23 cellular contexts compared by ENCODE assay signal in the genomic region with DNA sequence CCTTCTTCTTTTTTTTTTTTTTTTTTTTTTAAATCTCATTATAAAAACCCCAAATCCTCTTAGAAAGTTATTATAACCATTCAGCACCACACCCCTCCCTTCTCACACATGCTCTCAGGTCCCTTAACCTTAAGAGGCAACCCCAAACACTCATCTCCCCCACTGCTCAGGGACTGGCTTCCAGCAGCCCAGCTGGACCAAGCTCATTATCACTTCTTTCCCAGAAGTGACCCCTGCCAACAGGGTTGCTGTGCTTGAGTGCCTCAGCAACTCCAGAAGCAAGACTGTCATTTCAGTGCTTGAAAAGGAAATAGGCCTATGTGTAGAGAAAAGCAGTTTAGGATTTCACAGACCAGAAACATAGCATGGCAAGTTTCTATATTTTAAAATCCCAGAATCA.
"Had no signal": no experiment of that assay in that cellular context is flagged by ENCODE, and none has a peak within 500 bp of the region (broad histone marks: within the 10 kb centered on the region; RNA-seq: fewer than 3 reads in every experiment).

No MANE protein-coding gene starts in this region.

- H3K27me3 Mint-ChIP-seq: activated CD4-positive, alpha-beta memory T cell treated with anti-CD3 and anti-CD28 coated beads, Interleukin-2, amount 10 ng/mL, durations not matched to agents 7 days and 5 days; activated CD8-positive, alpha-beta memory T cell treated with anti-CD3 and anti-CD28 coated beads, Interleukin-2, amount 10 ng/mL, durations not matched to agents 7 days and 5 days; activated naive CD8-positive, alpha-beta T cell treated with anti-CD3 and anti-CD28 coated beads for 36 hours; effector memory CD8-positive, alpha-beta T cell; naive B cell; stimulated activated memory B cell treated with anti-CD40 and anti-IgM and Interleukin-4, amounts not matched to agents 10 μg/mL and 1 μg/mL and 100 μg/mL, for 72 hours had no signal

- H3K4me1 ChIP-seq: sigmoid colon, testis had no signal

- DNase-seq: activated CD4-positive, alpha-beta memory T cell treated with anti-CD3 and anti-CD28 coated beads, Interleukin-2, amount 10 ng/mL, durations not matched to agents 7 days and 5 days; activated CD4-positive, alpha-beta T cell treated with anti-CD3 and anti-CD28 coated beads for 48 hours; activated CD4-positive, CD25-positive, alpha-beta regulatory T cell; activated CD8-positive, alpha-beta memory T cell treated with anti-CD3 and anti-CD28 coated beads, Interleukin-2, amount 10 ng/mL, durations not matched to agents 7 days and 5 days; activated naive CD4-positive, alpha-beta T cell; activated naive CD8-positive, alpha-beta T cell treated with anti-CD3 and anti-CD28 coated beads for 36 hours; amniotic stem cell; dermis blood vessel endothelial cell; effector memory CD8-positive, alpha-beta T cell; foreskin fibroblast; left colon; mucosa of descending colon; naive B cell; pancreas; sigmoid colon; spleen; stimulated activated CD4-positive, alpha-beta T cell treated with anti-CD3 and anti-CD28 coated beads, Interleukin-4, amount 100 ng/mL, for 4 hours; testis had no signal

- H3K27ac ChIP-seq: cardiac muscle cell, neutrophil, pancreas, sigmoid colon, spleen, testis had no signal

- H3K4me3 ChIP-seq: cardiac muscle cell, mucosa of descending colon, pancreas, sigmoid colon, spleen, testis had no signal

- H3K27ac Mint-ChIP-seq: activated CD4-positive, alpha-beta memory T cell treated with anti-CD3 and anti-CD28 coated beads, Interleukin-2, amount 10 ng/mL, durations not matched to agents 7 days and 5 days; activated CD8-positive, alpha-beta memory T cell treated with anti-CD3 and anti-CD28 coated beads, Interleukin-2, amount 10 ng/mL, durations not matched to agents 7 days and 5 days; activated naive CD8-positive, alpha-beta T cell treated with anti-CD3 and anti-CD28 coated beads for 36 hours; effector memory CD8-positive, alpha-beta T cell; naive B cell; stimulated activated memory B cell treated with anti-CD40 and anti-IgM and Interleukin-4, amounts not matched to agents 10 μg/mL and 1 μg/mL and 100 μg/mL, for 72 hours; type B pancreatic cell had no signal

- ATAC-seq: activated CD8-positive, alpha-beta memory T cell treated with anti-CD3 and anti-CD28 coated beads, Interleukin-2, amount 10 ng/mL, durations not matched to agents 7 days and 5 days; effector memory CD8-positive, alpha-beta T cell; left colon; mucosa of descending colon; pancreas; stimulated activated memory B cell treated with anti-CD40 and anti-IgM and Interleukin-4, amounts not matched to agents 10 μg/mL and 1 μg/mL and 100 μg/mL, for 72 hours had no signal

- H3K27me3 ChIP-seq: cardiac muscle cell, neutrophil, pancreas, sigmoid colon, spleen, testis had no signal

- FAIRE-seq: islet of Langerhans, pancreas had no signal

- H3K36me3 Mint-ChIP-seq: activated CD8-positive, alpha-beta memory T cell treated with anti-CD3 and anti-CD28 coated beads, Interleukin-2, amount 10 ng/mL, durations not matched to agents 7 days and 5 days; activated naive CD8-positive, alpha-beta T cell treated with anti-CD3 and anti-CD28 coated beads for 36 hours; naive B cell; stimulated activated memory B cell treated with anti-CD40 and anti-IgM and Interleukin-4, amounts not matched to agents 10 μg/mL and 1 μg/mL and 100 μg/mL, for 72 hours; type B pancreatic cell had no signal

- H3K9me3 Mint-ChIP-seq: activated CD4-positive, alpha-beta memory T cell treated with anti-CD3 and anti-CD28 coated beads, Interleukin-2, amount 10 ng/mL, durations not matched to agents 7 days and 5 days; activated naive CD8-positive, alpha-beta T cell treated with anti-CD3 and anti-CD28 coated beads for 36 hours; effector memory CD8-positive, alpha-beta T cell; stimulated activated memory B cell treated with anti-CD40 and anti-IgM and Interleukin-4, amounts not matched to agents 10 μg/mL and 1 μg/mL and 100 μg/mL, for 72 hours; type B pancreatic cell had no signal

- H3K9me3 ChIP-seq: mucosa of descending colon, neutrophil, pancreas, sigmoid colon, spleen, testis had no signal

- H3K4me3 Mint-ChIP-seq: activated CD4-positive, alpha-beta memory T cell treated with anti-CD3 and anti-CD28 coated beads, Interleukin-2, amount 10 ng/mL, durations not matched to agents 7 days and 5 days; activated CD8-positive, alpha-beta memory T cell treated with anti-CD3 and anti-CD28 coated beads, Interleukin-2, amount 10 ng/mL, durations not matched to agents 7 days and 5 days; activated naive CD8-positive, alpha-beta T cell treated with anti-CD3 and anti-CD28 coated beads for 36 hours; effector memory CD8-positive, alpha-beta T cell; naive B cell; stimulated activated memory B cell treated with anti-CD40 and anti-IgM and Interleukin-4, amounts not matched to agents 10 μg/mL and 1 μg/mL and 100 μg/mL, for 72 hours; type B pancreatic cell had no signal

- H3K36me3 ChIP-seq: cardiac muscle cell, neutrophil, pancreas, sigmoid colon, spleen had no signal
